ENCODE assay signal across 1 cellular context in genomic region chr11:43238341-43238740, GRCh38.
A peak's percentile ranks its signal among the peaks of the same experiment; 100 is the strongest.
TF ChIP-seq lines count a peak whose summit lies in the region.

No MANE protein-coding gene starts in this region.

TF ChIP-seq in K562, 482 proteins besides CTCF, POLR2A, EP300 and RAD21 (continued from another document):
- TF ChIP-seq TFE3 (CRISPR knock-in tag; IDR thresholded peaks at IDR 0.05) (peak; percentile 91), ZNF695 (CRISPR knock-in tag; IDR thresholded peaks at IDR 0.05) (no peak), MAFG (tag; conservative IDR thresholded peaks at IDR 0.05) (no peak), NR4A1 (CRISPR knock-in tag; IDR thresholded peaks at IDR 0.05) (no peak), NR4A1 (tag; IDR thresholded peaks at IDR 0.05) (no peak), RAD51 (IDR thresholded peaks at IDR 0.05; ENCODE audit: borderline replicate concordance, low read depth) (0 out of 2 replicates have a peak, but pooled peaks have one; percentile 21), DIDO1 (tag; IDR thresholded peaks at IDR 0.05; ENCODE audit: low read depth) (no peak), CLOCK (CRISPR knock-in tag; IDR thresholded peaks at IDR 0.05; ENCODE audit: borderline replicate concordance) (no peak), KDM1A (IDR thresholded peaks at IDR 0.05) (no peak), GTF2E2 (tag; IDR thresholded peaks at IDR 0.05) (no peak)
